Comparison of ENCODE assay signal across 2 cellular contexts in genomic region chr3:167749728-167750127, GRCh38.
TF ChIP-seq lines count a peak whose summit lies in the region.

No MANE protein-coding gene starts in this region.

TF ChIP-seq in K562, 482 proteins besides CTCF, POLR2A, EP300 and RAD21:
- no peak for TF ChIP-seq HBP1 (CRISPR knock-in tag; IDR thresholded peaks at IDR 0.05)
- TF ChIP-seq PHF20 (IDR thresholded peaks at IDR 0.05; ENCODE audit: partially characterized antibody): no peak
- no peak for TF ChIP-seq CBX2 (IDR thresholded peaks at IDR 0.05; ENCODE audit: insufficient read depth, low read length, poor library complexity, severe bottlenecking)
- no peak for TF ChIP-seq ZNF764 (CRISPR knock-in tag; IDR thresholded peaks at IDR 0.05; ENCODE audit: low read depth)
- no peak for TF ChIP-seq CCNT2 (IDR thresholded peaks at IDR 0.05; ENCODE audit: borderline replicate concordance, extremely low read depth, insufficient read length, low read depth, low read length)
- no peak for TF ChIP-seq ZBTB8A (IDR thresholded peaks at IDR 0.05; ENCODE audit: partially characterized antibody)
- TF ChIP-seq NR1H2 (CRISPR knock-in tag; IDR thresholded peaks at IDR 0.05): no peak
- TF ChIP-seq PPARD (CRISPR knock-in tag; IDR thresholded peaks at IDR 0.05): no peak
- TF ChIP-seq FOXP1 (CRISPR knock-in tag; IDR thresholded peaks at IDR 0.05): no peak
- no peak for TF ChIP-seq ZNF24 (IDR thresholded peaks at IDR 0.05)
- TF ChIP-seq CBX8 (IDR thresholded peaks at IDR 0.05; ENCODE audit: borderline replicate concordance, extremely low read depth, low read depth, low read length, poor library complexity, severe bottlenecking): no peak
- no peak for TF ChIP-seq ETS1 (conservative IDR thresholded peaks at IDR 0.05; ENCODE audit: control insufficient read depth, low read depth, low read length)
- no peak for TF ChIP-seq ZBTB17 (CRISPR knock-in tag; IDR thresholded peaks at IDR 0.05)
- TF ChIP-seq TSC22D4 (tag; IDR thresholded peaks at IDR 0.05): no peak
- no peak for TF ChIP-seq RAD51 (IDR thresholded peaks at IDR 0.05; ENCODE audit: borderline replicate concordance, low read depth)
- TF ChIP-seq NCOA2 (IDR thresholded peaks at IDR 0.05; ENCODE audit: partially characterized antibody in 2 of 2): no peak
- no peak for TF ChIP-seq FOXK2 (conservative IDR thresholded peaks at IDR 0.05 in 1 of 2, IDR thresholded peaks at IDR 0.05 in 1 of 2; ENCODE audit: low read depth in 2 of 2)
- no peak for TF ChIP-seq ZBTB2 (IDR thresholded peaks at IDR 0.05)

TF ChIP-seq in HEK293T, 16 proteins besides CTCF, POLR2A, EP300 and RAD21:
- TF ChIP-seq SUZ12 (IDR thresholded peaks at IDR 0.05): no peak
- TF ChIP-seq PKNOX1 (IDR thresholded peaks at IDR 0.05): no peak
- no peak for TF ChIP-seq HDGF (IDR thresholded peaks at IDR 0.05; ENCODE audit: borderline replicate concordance)
- TF ChIP-seq SP1 (IDR thresholded peaks at IDR 0.05): no peak
- no peak for TF ChIP-seq ZNF384 (IDR thresholded peaks at IDR 0.05)
- no peak for TF ChIP-seq ELF4 (IDR thresholded peaks at IDR 0.05)
- TF ChIP-seq TARDBP (IDR thresholded peaks at IDR 0.05): no peak
- TF ChIP-seq ARNT (IDR thresholded peaks at IDR 0.05): no peak
- no peak for TF ChIP-seq NFRKB (IDR thresholded peaks at IDR 0.05)
